Comparison of ENCODE assay signal across 1 cellular context in the genomic region with DNA sequence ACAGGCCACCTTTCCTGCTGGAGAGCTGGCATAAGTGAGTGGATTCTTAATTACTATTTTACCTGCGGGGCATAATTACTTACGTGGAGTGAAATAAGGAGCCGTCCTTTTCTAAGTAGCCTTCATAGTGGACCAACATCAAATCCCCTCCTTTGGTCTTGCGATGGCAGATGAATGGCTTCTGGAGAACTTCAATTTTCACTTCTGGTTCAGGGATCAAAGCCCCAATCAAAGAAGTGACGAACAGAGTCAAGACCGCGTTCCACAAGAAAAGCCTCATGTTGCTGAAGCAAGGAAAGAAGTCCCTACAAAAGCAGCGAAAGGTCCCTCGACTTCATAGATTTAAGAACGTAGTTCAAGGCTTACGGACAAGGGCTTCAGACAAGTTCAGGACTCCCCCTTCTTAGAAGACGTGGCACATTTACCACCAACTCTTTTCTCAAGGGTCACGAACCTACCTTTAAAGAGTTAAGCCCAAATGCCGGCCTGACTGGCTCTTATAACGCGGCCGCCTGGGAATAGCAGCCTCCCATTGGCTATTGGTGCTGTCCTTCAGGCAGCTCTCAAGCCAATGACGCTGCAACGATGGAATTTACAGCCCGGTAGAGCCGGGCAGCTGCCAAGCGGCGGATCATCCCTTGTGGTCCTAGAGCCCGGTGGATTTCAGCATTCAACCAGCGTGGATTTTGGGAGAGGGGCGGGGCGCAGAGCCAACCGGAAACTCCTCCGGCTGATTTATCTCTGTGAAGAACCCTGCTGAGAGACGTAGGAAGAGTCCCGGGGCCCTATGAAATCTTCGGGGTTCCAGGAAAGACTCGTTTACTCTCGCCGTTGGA.
TF ChIP-seq lines count a peak whose summit lies in the region.

Gene FKBP14 (minus strand): TSS at position 474 of the 836 bp plus-strand sequence. CDS start 194 bp downstream, at position 280.

TF ChIP-seq in H1, 55 proteins besides CTCF, POLR2A, EP300 and RAD21 (continued from another document):
- TF ChIP-seq, protein P1, sequence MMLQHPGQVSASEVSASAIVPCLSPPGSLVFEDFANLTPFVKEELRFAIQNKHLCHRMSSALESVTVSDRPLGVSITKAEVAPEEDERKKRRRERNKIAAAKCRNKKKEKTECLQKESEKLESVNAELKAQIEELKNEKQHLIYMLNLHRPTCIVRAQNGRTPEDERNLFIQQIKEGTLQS (IDR thresholded peaks at IDR 0.05; ENCODE audit: insufficient read depth, low read depth, low read length), result no peak
- TF ChIP-seq KDM4A (IDR thresholded peaks at IDR 0.05; ENCODE audit: low read depth, low read length, severe bottlenecking) (peak; percentile 47), SAP30 (IDR thresholded peaks at IDR 0.05; ENCODE audit: insufficient read depth, insufficient replicate concordance, low read length) (no peak), BACH1 (IDR thresholded peaks at IDR 0.05; ENCODE audit: low read length) (peak; percentile 86), SIN3A (conservative IDR thresholded peaks at IDR 0.05 in 1 of 2, IDR thresholded peaks at IDR 0.05 in 1 of 2; ENCODE audit: low read depth in 1 of 2, low read length in 2 of 2) (peak; percentile 77 to 85; a peak in 3 of 4 replicates), TEAD4 (IDR thresholded peaks at IDR 0.05; ENCODE audit: low read depth, low read length) (peak; percentile 70), PHF8 (conservative IDR thresholded peaks at IDR 0.05; ENCODE audit: low read depth, low read length) (peak; percentile 34; the same call in 1 of the 2 replicates), SP1 (IDR thresholded peaks at IDR 0.05; ENCODE audit: low read depth, low read length) (peak; percentile 99), CHD2 (IDR thresholded peaks at IDR 0.05; ENCODE audit: low read length) (peak; percentile 92), SUZ12 (IDR thresholded peaks at IDR 0.05; ENCODE audit: low read length) (no peak), SIX5 (IDR thresholded peaks at IDR 0.05; ENCODE audit: low read depth, low read length) (no peak), FOSL1 (IDR thresholded peaks at IDR 0.05; ENCODE audit: insufficient read depth, low read depth, low read length) (peak; percentile 96), RBBP5 (IDR thresholded peaks at IDR 0.05; ENCODE audit: borderline replicate concordance, low read depth, low read length) (no peak), RFX5 (IDR thresholded peaks at IDR 0.05; ENCODE audit: borderline replicate concordance, low read depth, low read length) (no peak), SP2 (IDR thresholded peaks at IDR 0.05; ENCODE audit: low read length) (peak; percentile 90), TBP (IDR thresholded peaks at IDR 0.05; ENCODE audit: low read depth, low read length) (peak; percentile 86), CBX8 (IDR thresholded peaks at IDR 0.05; ENCODE audit: borderline replicate concordance, low read depth, low read length) (no peak), KDM5A (IDR thresholded peaks at IDR 0.05; ENCODE audit: low read length) (peak; percentile 44; the same call in 1 of the 2 replicates), POLR2AphosphoS5 (IDR thresholded peaks at IDR 0.05; ENCODE audit: low read depth, low read length) (0 out of 2 replicates have a peak, but pooled peaks have one; percentile 40), ASH2L (IDR thresholded peaks at IDR 0.05; ENCODE audit: low read length) (peak; percentile 58), TAF1 (IDR thresholded peaks at IDR 0.05; ENCODE audit: low read depth, low read length) (peak; percentile 68), TAF7 (optimal IDR thresholded peaks at IDR 0.05; ENCODE audit: borderline replicate concordance, low read depth, low read length) (peak; percentile 35), CREB1 (IDR thresholded peaks at IDR 0.05) (peak; percentile 72), EGR1 (IDR thresholded peaks at IDR 0.05; ENCODE audit: borderline replicate concordance, low read depth, low read length) (peak; percentile 79), MAFK (IDR thresholded peaks at IDR 0.05; ENCODE audit: low read depth, low read length) (no peak), NANOG (IDR thresholded peaks at IDR 0.05; ENCODE audit: insufficient read depth, low read depth, low read length, poor library complexity, severe bottlenecking) (peak; percentile 38)
- TF ChIP-seq, protein P2, sequence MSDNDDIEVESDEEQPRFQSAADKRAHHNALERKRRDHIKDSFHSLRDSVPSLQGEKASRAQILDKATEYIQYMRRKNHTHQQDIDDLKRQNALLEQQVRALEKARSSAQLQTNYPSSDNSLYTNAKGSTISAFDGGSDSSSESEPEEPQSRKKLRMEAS (IDR thresholded peaks at IDR 0.05), result peak; percentile 35; the same call in 1 of the 2 replicates
